In the genomic region with DNA sequence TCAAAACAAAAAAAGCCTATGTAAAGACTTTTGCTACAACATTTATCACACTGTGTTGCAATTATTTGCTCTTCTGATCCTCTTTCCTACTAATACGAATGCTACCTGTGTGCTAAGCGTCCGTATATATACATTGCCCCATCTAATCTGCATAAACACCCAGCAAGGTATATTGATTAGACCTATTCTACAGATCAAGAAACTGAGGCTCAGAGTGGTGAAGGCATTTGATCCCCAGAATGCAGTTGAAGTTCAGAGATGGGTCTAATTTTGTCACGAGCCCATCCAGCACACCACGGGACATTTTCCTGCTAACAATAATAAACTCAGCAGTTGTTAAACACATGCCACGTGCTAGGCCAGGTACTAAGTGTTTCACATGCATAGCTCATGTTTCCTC, we compare ENCODE assay signal across 40 cellular contexts.
"Had no signal": no experiment of that assay in that cellular context is flagged by ENCODE, and none has a peak within 500 bp of the region (broad histone marks: within the 10 kb centered on the region; RNA-seq: fewer than 3 reads in every experiment).

No MANE protein-coding gene starts in this region.

- H3K36me3 ChIP-seq: adrenal gland, ascending aorta, brain microvascular endothelial cell, breast epithelium, cardiac muscle cell had no signal

- H3K4me3 Mint-ChIP-seq: activated naive CD4-positive, alpha-beta T cell treated with anti-CD3 and anti-CD28 coated beads for 36 hours; activated naive CD4-positive, alpha-beta T cell treated with anti-CD3 and anti-CD28 coated beads, Interleukin-2, amount 10 ng/mL, durations not matched to agents 7 days and 5 days; activated naive CD4-positive, alpha-beta T cell treated with anti-CD3 and anti-CD28 coated beads, Interleukin-2, amount 50 U/mL, for 24 hours; activated naive CD8-positive, alpha-beta T cell; activated naive CD8-positive, alpha-beta T cell treated with anti-CD3 and anti-CD28 coated beads for 36 hours; activated naive CD8-positive, alpha-beta T cell treated with anti-CD3 and anti-CD28 coated beads, Interleukin-2, amount 10 ng/mL, durations not matched to agents 7 days and 5 days; activated naive CD8-positive, alpha-beta T cell treated with anti-CD3 and anti-CD28 coated beads, Interleukin-2, amount 50 U/mL, for 24 hours; activated T-cell treated with anti-CD3 and anti-CD28 coated beads, Interleukin-2, amount 50 U/mL, for 24 hours; activated T-cell treated with anti-CD3 and anti-CD28 coated beads, Interleukin-2, amount 50 U/mL, for 4 hours; activated T-cell treated with anti-CD3 and anti-CD28 coated beads, Interleukin-2, amount 50 U/mL, for 72 hours; activated T-helper 1 cell treated with anti-CD3 and anti-CD28 coated beads, Interleukin-12 subunit alpha, Interleukin-12 subunit beta, Interleukin-2, Interleukin-4 antibody, amounts not matched to agents 30 ng/mL and 10 ng/mL and 1 ng/mL, durations not matched to agents 14 hours and 24 hours and 36 hours; activated T-helper 17 cell treated with anti-CD3 and anti-CD28 coated beads, Interleukin-2, amount 50 U/mL, for 72 hours; brain; central memory CD8-positive, alpha-beta T cell had no signal

- H3K27me3 Mint-ChIP-seq: activated naive CD4-positive, alpha-beta T cell treated with anti-CD3 and anti-CD28 coated beads, Interleukin-2, amount 50 U/mL, for 24 hours; activated naive CD8-positive, alpha-beta T cell; activated naive CD8-positive, alpha-beta T cell treated with anti-CD3 and anti-CD28 coated beads for 36 hours; activated naive CD8-positive, alpha-beta T cell treated with anti-CD3 and anti-CD28 coated beads, Interleukin-2, amount 10 ng/mL, durations not matched to agents 7 days and 5 days; activated naive CD8-positive, alpha-beta T cell treated with anti-CD3 and anti-CD28 coated beads, Interleukin-2, amount 50 U/mL, for 24 hours; activated T-cell treated with anti-CD3 and anti-CD28 coated beads, Interleukin-2, amount 50 U/mL, for 24 hours; activated T-helper 17 cell treated with anti-CD3 and anti-CD28 coated beads, Interleukin-2, amount 50 U/mL, for 72 hours; brain; central memory CD8-positive, alpha-beta T cell had no signal

- H3K9me3 ChIP-seq: adrenal gland, ascending aorta, body of pancreas, breast epithelium had no signal

- H3K36me3 Mint-ChIP-seq: activated naive CD4-positive, alpha-beta T cell treated with anti-CD3 and anti-CD28 coated beads, Interleukin-2, amount 10 ng/mL, durations not matched to agents 7 days and 5 days; activated naive CD4-positive, alpha-beta T cell treated with anti-CD3 and anti-CD28 coated beads, Interleukin-2, amount 50 U/mL, for 24 hours; activated naive CD4-positive, alpha-beta T cell treated with anti-CD3 and anti-CD28 coated beads, Interleukin-2, amount 50 U/mL, for 72 hours; activated naive CD8-positive, alpha-beta T cell; activated naive CD8-positive, alpha-beta T cell treated with anti-CD3 and anti-CD28 coated beads for 36 hours; activated naive CD8-positive, alpha-beta T cell treated with anti-CD3 and anti-CD28 coated beads, Interleukin-2, amount 10 ng/mL, durations not matched to agents 7 days and 5 days; brain had no signal

- H3K4me3 ChIP-seq: adrenal gland, ascending aorta, body of pancreas, breast epithelium, cardiac muscle cell had no signal

- ATAC-seq: activated naive CD4-positive, alpha-beta T cell treated with anti-CD3 and anti-CD28 coated beads, Interleukin-2, amount 50 U/mL, for 72 hours; activated naive CD8-positive, alpha-beta T cell treated with anti-CD3 and anti-CD28 coated beads, Interleukin-2, amount 50 U/mL, for 24 hours; activated T-cell treated with anti-CD3 and anti-CD28 coated beads, Interleukin-2, amount 50 U/mL, for 4 hours; activated T-cell treated with anti-CD3 and anti-CD28 coated beads, Interleukin-2, amount 50 U/mL, for 72 hours; activated T-helper 17 cell treated with anti-CD3 and anti-CD28 coated beads, Interleukin-2, amount 50 U/mL, for 72 hours; body of pancreas had no signal

- H3K27me3 ChIP-seq: adrenal gland, ascending aorta, body of pancreas, brain microvascular endothelial cell, breast epithelium, cardiac muscle cell had no signal

- H3K9me3 Mint-ChIP-seq: activated naive CD4-positive, alpha-beta T cell treated with anti-CD3 and anti-CD28 coated beads for 36 hours; activated naive CD4-positive, alpha-beta T cell treated with anti-CD3 and anti-CD28 coated beads, Interleukin-2, amount 10 ng/mL, durations not matched to agents 7 days and 5 days; activated naive CD4-positive, alpha-beta T cell treated with anti-CD3 and anti-CD28 coated beads, Interleukin-2, amount 50 U/mL, for 24 hours; activated naive CD4-positive, alpha-beta T cell treated with anti-CD3 and anti-CD28 coated beads, Interleukin-2, amount 50 U/mL, for 72 hours; activated naive CD8-positive, alpha-beta T cell treated with anti-CD3 and anti-CD28 coated beads for 36 hours; activated naive CD8-positive, alpha-beta T cell treated with anti-CD3 and anti-CD28 coated beads, Interleukin-2, amount 10 ng/mL, durations not matched to agents 7 days and 5 days; activated naive CD8-positive, alpha-beta T cell treated with anti-CD3 and anti-CD28 coated beads, Interleukin-2, amount 50 U/mL, for 24 hours; activated T-cell treated with anti-CD3 and anti-CD28 coated beads, Interleukin-2, amount 50 U/mL, for 24 hours; activated T-cell treated with anti-CD3 and anti-CD28 coated beads, Interleukin-2, amount 50 U/mL, for 4 hours; activated T-cell treated with anti-CD3 and anti-CD28 coated beads, Interleukin-2, amount 50 U/mL, for 72 hours; activated T-helper 1 cell treated with anti-CD3 and anti-CD28 coated beads, Interleukin-12 subunit alpha, Interleukin-12 subunit beta, Interleukin-2, Interleukin-4 antibody, amounts not matched to agents 30 ng/mL and 10 ng/mL and 1 ng/mL, durations not matched to agents 14 hours and 24 hours and 36 hours; activated T-helper 17 cell treated with anti-CD3 and anti-CD28 coated beads, Interleukin-2, amount 50 U/mL, for 72 hours; activated T-helper 2 cell treated with anti-CD3 and anti-CD28 coated beads, Interferon-gamma antibody, Interleukin-2, Interleukin-4, amounts not matched to agents 10 μg/mL and 5 μg/mL and 100 μg/mL, durations not matched to agents 14 hours and 24 hours and 36 hours; central memory CD8-positive, alpha-beta T cell had no signal

- H3K4me1 ChIP-seq: ascending aorta, body of pancreas, breast epithelium had no signal

- DNase-seq: activated effector memory CD4-positive, alpha-beta T cell treated with anti-CD3 and anti-CD28 coated beads, Interleukin-2, amount 50 U/mL, for 16 hours; activated effector memory CD4-positive, alpha-beta T cell treated with Interleukin-2 at 50 U/mL for 16 hours; activated gamma-delta T cell; activated gamma-delta T cell treated with Interleukin-2 at 50 U/mL for 16 hours; activated naive CD4-positive, alpha-beta T cell; activated naive CD4-positive, alpha-beta T cell treated with anti-CD3 and anti-CD28 coated beads for 36 hours; activated naive CD4-positive, alpha-beta T cell treated with anti-CD3 and anti-CD28 coated beads, Interleukin-2, amount 10 ng/mL, durations not matched to agents 7 days and 5 days; activated naive CD4-positive, alpha-beta T cell treated with anti-CD3 and anti-CD28 coated beads, Interleukin-2, amount 50 U/mL, for 16 hours; activated naive CD4-positive, alpha-beta T cell treated with Interleukin-2 at 50 U/mL for 16 hours; activated naive CD8-positive, alpha-beta T cell treated with anti-CD3 and anti-CD28 coated beads for 36 hours; activated naive CD8-positive, alpha-beta T cell treated with anti-CD3 and anti-CD28 coated beads, Interleukin-2, amount 10 ng/mL, durations not matched to agents 7 days and 5 days; activated naive CD8-positive, alpha-beta T cell treated with anti-CD3 and anti-CD28 coated beads, Interleukin-2, amount 50 U/mL, for 24 hours; activated T-cell treated with anti-CD3 and anti-CD28 coated beads, Interleukin-2, amount 50 U/mL, for 1 hour; activated T-cell treated with anti-CD3 and anti-CD28 coated beads, Interleukin-2, amount 50 U/mL, for 24 hours; activated T-cell treated with anti-CD3 and anti-CD28 coated beads, Interleukin-2, amount 50 U/mL, for 4 hours; activated T-cell treated with anti-CD3 and anti-CD28 coated beads, Interleukin-2, amount 50 U/mL, for 48 hours; activated T-cell treated with anti-CD3 and anti-CD28 coated beads, Interleukin-2, amount 50 U/mL, for 72 hours; adrenal gland; amniotic stem cell; amygdala; anterior cingulate cortex; aorta; body of pancreas; brain microvascular endothelial cell; caudate nucleus; central memory CD4-positive, alpha-beta T cell; cerebellar nuclear complex had no signal

- FAIRE-seq: astrocyte, bronchial epithelial cell had no signal

- H3K27ac Mint-ChIP-seq: activated naive CD4-positive, alpha-beta T cell treated with anti-CD3 and anti-CD28 coated beads for 36 hours; activated naive CD4-positive, alpha-beta T cell treated with anti-CD3 and anti-CD28 coated beads, Interleukin-2, amount 10 ng/mL, durations not matched to agents 7 days and 5 days; activated naive CD4-positive, alpha-beta T cell treated with anti-CD3 and anti-CD28 coated beads, Interleukin-2, amount 50 U/mL, for 24 hours; activated naive CD4-positive, alpha-beta T cell treated with anti-CD3 and anti-CD28 coated beads, Interleukin-2, amount 50 U/mL, for 72 hours; activated naive CD8-positive, alpha-beta T cell; activated naive CD8-positive, alpha-beta T cell treated with anti-CD3 and anti-CD28 coated beads for 36 hours; activated naive CD8-positive, alpha-beta T cell treated with anti-CD3 and anti-CD28 coated beads, Interleukin-2, amount 10 ng/mL, durations not matched to agents 7 days and 5 days; activated naive CD8-positive, alpha-beta T cell treated with anti-CD3 and anti-CD28 coated beads, Interleukin-2, amount 50 U/mL, for 24 hours; activated T-cell treated with anti-CD3 and anti-CD28 coated beads, Interleukin-2, amount 50 U/mL, for 24 hours; activated T-cell treated with anti-CD3 and anti-CD28 coated beads, Interleukin-2, amount 50 U/mL, for 72 hours; activated T-helper 1 cell treated with anti-CD3 and anti-CD28 coated beads, Interleukin-12 subunit alpha, Interleukin-12 subunit beta, Interleukin-2, Interleukin-4 antibody, amounts not matched to agents 30 ng/mL and 10 ng/mL and 1 ng/mL, durations not matched to agents 14 hours and 24 hours and 36 hours; activated T-helper 17 cell treated with anti-CD3 and anti-CD28 coated beads, Interleukin-2, amount 50 U/mL, for 72 hours; activated T-helper 2 cell treated with anti-CD3 and anti-CD28 coated beads, Interferon-gamma antibody, Interleukin-2, Interleukin-4, amounts not matched to agents 10 μg/mL and 5 μg/mL and 100 μg/mL, durations not matched to agents 14 hours and 24 hours and 36 hours; brain had no signal

- H3K27ac ChIP-seq: adrenal gland, ascending aorta, body of pancreas, brain microvascular endothelial cell, breast epithelium, cardiac muscle cell had no signal

- H3K4me1 Mint-ChIP-seq: activated naive CD4-positive, alpha-beta T cell treated with anti-CD3 and anti-CD28 coated beads, Interleukin-2, amount 10 ng/mL, durations not matched to agents 7 days and 5 days; activated naive CD4-positive, alpha-beta T cell treated with anti-CD3 and anti-CD28 coated beads, Interleukin-2, amount 50 U/mL, for 24 hours; activated naive CD8-positive, alpha-beta T cell treated with anti-CD3 and anti-CD28 coated beads for 36 hours; activated naive CD8-positive, alpha-beta T cell treated with anti-CD3 and anti-CD28 coated beads, Interleukin-2, amount 10 ng/mL, durations not matched to agents 7 days and 5 days; activated naive CD8-positive, alpha-beta T cell treated with anti-CD3 and anti-CD28 coated beads, Interleukin-2, amount 50 U/mL, for 24 hours; activated T-helper 17 cell treated with anti-CD3 and anti-CD28 coated beads, Interleukin-2, amount 50 U/mL, for 72 hours; central memory CD8-positive, alpha-beta T cell had no signal
